Comparison of ENCODE assay signal across 17 cellular contexts in genomic region chr18:416928-417327, GRCh38.
DNase-seq lines count a peak whose midpoint lies in the region; ATAC-seq, FAIRE-seq and TF ChIP-seq lines count a peak whose summit lies in the region.
"Had no signal": no experiment of that assay in that cellular context is flagged by ENCODE, and none has a peak within 500 bp of the region (broad histone marks: within the 10 kb centered on the region; RNA-seq: fewer than 3 reads in every experiment).

No MANE protein-coding gene starts in this region.

- BruUV-seq in HepG2 (replicated peaks; lab: Mats Ljungman, UMichigan) (no TSS peak), PC-3 (replicated peaks; lab: Mats Ljungman, UMichigan) (no TSS peak)

- in situ Hi-C loops in HepG2 (cut with HindIII; ENCODE audit: extremely low pct_ligation_motif_present, low pct_unique_long_range_greater_than_20kb) = no loop called here

- no peak overlapping the region for H2AFZ ChIP-seq in HepG2 (ENCODE audit: low read length)
- no peak overlapping the region for H2AFZ ChIP-seq in PC-3 (ENCODE audit: low read length)
- H2AFZ ChIP-seq: GM23248 had no signal

- no peak overlapping the region for H3K4me3 ChIP-seq in HepG2 (replicated peaks in 1 of 3; ENCODE audit: insufficient read depth in 1 of 3, low read depth in 2 of 3, low read length in 3 of 3)
- H3K4me3 ChIP-seq in right lobe of liver = no peak overlapping the region
- no peak overlapping the region for H3K4me3 ChIP-seq in PC-3 (ENCODE audit: low read length)
- H3K4me3 ChIP-seq: HAP-1 had no signal

- DNase-seq in HepG2 (ENCODE audit: low spot score) (no peak), right lobe of liver (no peak), NCI-H69 (lab: John Stamatoyannopoulos, UW) (peak; percentile 28), iris pigment epithelial cell (ENCODE audit: low read depth) (peak; percentile 37), PC-3 (no peak), posterior cingulate gyrus (no peak)
- DNase-seq: CD4-positive, alpha-beta T cell; KBM-7; NCI-H1105 treated with DMSO at 0.1 percent for 48 hours; NCI-H1694; NCI-H510A treated with DMSO at 0.1 percent for 48 hours; RPMI8226; SIG-M5 had no signal

- TF ChIP-seq CTCF in HepG2 (CRISPR knock-in tag; IDR thresholded peaks at IDR 0.05) (no peak), right lobe of liver (IDR thresholded peaks at IDR 0.05) (no peak), PC-3 (conservative IDR thresholded peaks at IDR 0.05; ENCODE audit: low read depth, low read length) (no peak)

- TF ChIP-seq RAD21 in HepG2 (CRISPR knock-in tag; IDR thresholded peaks at IDR 0.05) = no peak

- CTCF ChIA-PET in HepG2 (lab: Yijun Ruan, JAX; ENCODE audit: low intra/inter-chr PET ratio, low total read pairs) (no interaction called here), PC-3 (lab: Charles Lee) (no interaction called here)

- no peak overlapping the region for H3K9ac ChIP-seq in HepG2 (ENCODE audit: insufficient read depth, low read depth, low read length)
- H3K9ac ChIP-seq in PC-3 (ENCODE audit: low read length) = no peak overlapping the region

- H3K9me3 ChIP-seq in HepG2 (ENCODE audit: low read length) (no peaks in the 10 kb centered on the region), right lobe of liver (no peaks in the 10 kb centered on the region), PC-3 (ENCODE audit: low read length) (no peaks in the 10 kb centered on the region)
- H3K9me3 ChIP-seq: HAP-1 had no signal

- TF ChIP-seq POLR2A in HepG2 (IDR thresholded peaks at IDR 0.05; ENCODE audit: insufficient read depth in 1 of 2, low read depth in 2 of 2, low read length in 2 of 2) (no peak), right lobe of liver (IDR thresholded peaks at IDR 0.05) (no peak)

- intact Hi-C loops in HepG2 (cut with micrococcal nuclease; ENCODE audit: unreplicated experiment) (no loop called here), right lobe of liver (cut with DNase I) (no loop called here), PC-3 (cut with micrococcal nuclease) (no loop called here), posterior cingulate gyrus (cut with DNase I) (no loop called here)

- 16% methylated on average over 1 of the region's 1 CpG for WGBS in HepG2 (ENCODE audit: low lambda C conversion rate)
- 88% methylated on average over 1 of the region's 1 CpG for WGBS in right lobe of liver (ENCODE audit: insufficient coverage, low coverage, low lambda C conversion rate, missing lambda C conversion rate)

- H3K27me3 ChIP-seq in HepG2 (ENCODE audit: control insufficient read depth in 1 of 2, insufficient read depth in 2 of 2, low read length in 2 of 2) (no peaks in the 10 kb centered on the region), right lobe of liver (no peaks in the 10 kb centered on the region), PC-3 (ENCODE audit: low read length) (no peaks in the 10 kb centered on the region)

- H3K4me2 ChIP-seq in HepG2 (ENCODE audit: low read depth, low read length) (no peak overlapping the region), PC-3 (ENCODE audit: low read length) (no peak overlapping the region)

- TF ChIP-seq EP300 in HepG2 (IDR thresholded peaks at IDR 0.05; ENCODE audit: low read depth in 2 of 2, low read length in 2 of 2) (no peak), HepG2 (CRISPR knock-in tag; IDR thresholded peaks at IDR 0.05; ENCODE audit: borderline replicate concordance) (no peak)

- H4K20me1 ChIP-seq in HepG2 (ENCODE audit: insufficient read depth, low read length) = no peaks in the 10 kb centered on the region
- no peaks in the 10 kb centered on the region for H4K20me1 ChIP-seq in PC-3 (ENCODE audit: low read length)

- H3K36me3 ChIP-seq in HepG2 (replicated peaks in 1 of 2; ENCODE audit: control insufficient read depth in 1 of 2, insufficient read depth in 2 of 2, low read length in 2 of 2) (no peaks in the 10 kb centered on the region), right lobe of liver (no peaks in the 10 kb centered on the region), PC-3 (ENCODE audit: low read depth, low read length) (no peaks in the 10 kb centered on the region)
- H3K36me3 ChIP-seq: HAP-1 had no signal

- ATAC-seq in HepG2 = no peak
- no peak for ATAC-seq in right lobe of liver
- ATAC-seq in PC-3 = no peak
- ATAC-seq in GM21786 (IDR thresholded peaks at IDR 0.05; ENCODE audit: unreplicated experiment) = no peak

- POLR2A ChIA-PET in HepG2 (lab: Yijun Ruan, JAX) = no interaction called here
- POLR2A ChIA-PET in PC-3 (lab: Charles Lee; ENCODE audit: unreplicated experiment) = no interaction called here

- no peaks in the 10 kb centered on the region for H3F3A ChIP-seq in PC-3 (ENCODE audit: low read length, unreplicated experiment)

- no peaks in the 10 kb centered on the region for H3K4me1 ChIP-seq in HepG2 (ENCODE audit: insufficient read depth, low read length)
- no peaks in the 10 kb centered on the region for H3K4me1 ChIP-seq in right lobe of liver
- peaks cover 14% of the 10 kb centered on the region for H3K4me1 ChIP-seq in PC-3 (ENCODE audit: insufficient read depth, low read length)
- H3K4me1 ChIP-seq: HAP-1 had no signal

- no peak for FAIRE-seq in HepG2 (lab: Jason Lieb, UNC)
- FAIRE-seq: A204.1 had no signal

- no peaks in the 10 kb centered on the region for H3K9me2 ChIP-seq in PC-3 (replicated peaks; ENCODE audit: low read length)

- no peak overlapping the region for H3K27ac ChIP-seq in HepG2 (ENCODE audit: extremely low read length, insufficient read depth, low read length)
- no peak overlapping the region for H3K27ac ChIP-seq in right lobe of liver
- no peak overlapping the region for H3K27ac ChIP-seq in PC-3 (ENCODE audit: low read length)

- no peaks in the 10 kb centered on the region for H3K79me2 ChIP-seq in HepG2 (ENCODE audit: insufficient read depth, low read length)
- H3K79me2 ChIP-seq in PC-3 (ENCODE audit: low read length) = no peaks in the 10 kb centered on the region

TF ChIP-seq in HepG2, 621 proteins besides CTCF, POLR2A, EP300 and RAD21:
- TF ChIP-seq CEBPB (IDR thresholded peaks at IDR 0.05; ENCODE audit: borderline replicate concordance, low read depth, low read length) (peak; percentile 22; the same call in 1 of the 2 replicates), ZNF33B (CRISPR knock-in tag; IDR thresholded peaks at IDR 0.05) (no peak), ZFP36L2 (CRISPR knock-in tag; IDR thresholded peaks at IDR 0.05) (no peak)

Comparison
In these comparisons a context has a peak if more than half of its experiments do, and no peak if none do; other contexts are left out.
1. DNase-seq: peak in NCI-H69 (single experiment) and iris pigment epithelial cell (single experiment); none in HepG2 (single experiment), right lobe of liver (0 of 3), PC-3 (single experiment) and posterior cingulate gyrus (0 of 10).